2 cellular contexts compared by ENCODE assay signal in genomic region chr19:33444238-33444992, GRCh38.
TF ChIP-seq lines count a peak whose summit lies in the region.

No MANE protein-coding gene starts in this region.

TF ChIP-seq in WTC11, 78 proteins besides CTCF, POLR2A, EP300 and RAD21 (continued from another document):
- TF ChIP-seq, protein P1, sequence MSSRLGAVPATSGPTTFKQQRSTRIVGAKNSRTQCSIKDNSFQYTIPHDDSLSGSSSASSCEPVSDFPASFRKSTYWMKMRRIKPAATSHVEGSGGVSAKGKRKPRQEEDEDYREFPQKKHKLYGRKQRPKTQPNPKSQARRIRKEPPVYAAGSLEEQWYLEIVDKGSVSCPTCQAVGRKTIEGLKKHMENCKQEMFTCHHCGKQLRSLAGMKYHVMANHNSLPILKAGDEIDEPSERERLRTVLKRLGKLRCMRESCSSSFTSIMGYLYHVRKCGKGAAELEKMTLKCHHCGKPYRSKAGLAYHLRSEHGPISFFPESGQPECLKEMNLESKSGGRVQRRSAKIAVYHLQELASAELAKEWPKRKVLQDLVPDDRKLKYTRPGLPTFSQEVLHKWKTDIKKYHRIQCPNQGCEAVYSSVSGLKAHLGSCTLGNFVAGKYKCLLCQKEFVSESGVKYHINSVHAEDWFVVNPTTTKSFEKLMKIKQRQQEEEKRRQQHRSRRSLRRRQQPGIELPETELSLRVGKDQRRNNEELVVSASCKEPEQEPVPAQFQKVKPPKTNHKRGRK (CRISPR knock-in tag; IDR thresholded peaks at IDR 0.05; ENCODE audit: borderline replicate concordance): no peak
- TF ChIP-seq SP1 (CRISPR knock-in tag; conservative IDR thresholded peaks at IDR 0.05) (no peak), OVOL2 (CRISPR knock-in tag; IDR thresholded peaks at IDR 0.05; ENCODE audit: borderline replicate concordance) (no peak), MAX (CRISPR knock-in tag; IDR thresholded peaks at IDR 0.05) (no peak), TEAD1 (CRISPR knock-in tag; IDR thresholded peaks at IDR 0.05) (no peak), ZNF317 (CRISPR knock-in tag; IDR thresholded peaks at IDR 0.05; ENCODE audit: borderline replicate concordance, low read depth) (no peak), FOXP1 (CRISPR knock-in tag; IDR thresholded peaks at IDR 0.05; ENCODE audit: borderline replicate concordance) (no peak), NFE2L1 (CRISPR knock-in tag; IDR thresholded peaks at IDR 0.05) (no peak), PRDM15 (CRISPR knock-in tag; IDR thresholded peaks at IDR 0.05) (no peak), FOXJ3 (CRISPR knock-in tag; IDR thresholded peaks at IDR 0.05; ENCODE audit: borderline replicate concordance) (no peak), TEAD4 (CRISPR knock-in tag; IDR thresholded peaks at IDR 0.05) (no peak)
- TF ChIP-seq, protein P2, sequence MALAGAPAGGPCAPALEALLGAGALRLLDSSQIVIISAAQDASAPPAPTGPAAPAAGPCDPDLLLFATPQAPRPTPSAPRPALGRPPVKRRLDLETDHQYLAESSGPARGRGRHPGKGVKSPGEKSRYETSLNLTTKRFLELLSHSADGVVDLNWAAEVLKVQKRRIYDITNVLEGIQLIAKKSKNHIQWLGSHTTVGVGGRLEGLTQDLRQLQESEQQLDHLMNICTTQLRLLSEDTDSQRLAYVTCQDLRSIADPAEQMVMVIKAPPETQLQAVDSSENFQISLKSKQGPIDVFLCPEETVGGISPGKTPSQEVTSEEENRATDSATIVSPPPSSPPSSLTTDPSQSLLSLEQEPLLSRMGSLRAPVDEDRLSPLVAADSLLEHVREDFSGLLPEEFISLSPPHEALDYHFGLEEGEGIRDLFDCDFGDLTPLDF (CRISPR knock-in tag; IDR thresholded peaks at IDR 0.05): no peak

TF ChIP-seq in SK-N-SH, 30 proteins besides CTCF, POLR2A, EP300 and RAD21 (continued from another document):
- TF ChIP-seq, protein P3, sequence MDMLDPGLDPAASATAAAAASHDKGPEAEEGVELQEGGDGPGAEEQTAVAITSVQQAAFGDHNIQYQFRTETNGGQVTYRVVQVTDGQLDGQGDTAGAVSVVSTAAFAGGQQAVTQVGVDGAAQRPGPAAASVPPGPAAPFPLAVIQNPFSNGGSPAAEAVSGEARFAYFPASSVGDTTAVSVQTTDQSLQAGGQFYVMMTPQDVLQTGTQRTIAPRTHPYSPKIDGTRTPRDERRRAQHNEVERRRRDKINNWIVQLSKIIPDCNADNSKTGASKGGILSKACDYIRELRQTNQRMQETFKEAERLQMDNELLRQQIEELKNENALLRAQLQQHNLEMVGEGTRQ (IDR thresholded peaks at IDR 0.05; ENCODE audit: borderline replicate concordance, low read depth, low read length): no peak
- TF ChIP-seq, protein P4, sequence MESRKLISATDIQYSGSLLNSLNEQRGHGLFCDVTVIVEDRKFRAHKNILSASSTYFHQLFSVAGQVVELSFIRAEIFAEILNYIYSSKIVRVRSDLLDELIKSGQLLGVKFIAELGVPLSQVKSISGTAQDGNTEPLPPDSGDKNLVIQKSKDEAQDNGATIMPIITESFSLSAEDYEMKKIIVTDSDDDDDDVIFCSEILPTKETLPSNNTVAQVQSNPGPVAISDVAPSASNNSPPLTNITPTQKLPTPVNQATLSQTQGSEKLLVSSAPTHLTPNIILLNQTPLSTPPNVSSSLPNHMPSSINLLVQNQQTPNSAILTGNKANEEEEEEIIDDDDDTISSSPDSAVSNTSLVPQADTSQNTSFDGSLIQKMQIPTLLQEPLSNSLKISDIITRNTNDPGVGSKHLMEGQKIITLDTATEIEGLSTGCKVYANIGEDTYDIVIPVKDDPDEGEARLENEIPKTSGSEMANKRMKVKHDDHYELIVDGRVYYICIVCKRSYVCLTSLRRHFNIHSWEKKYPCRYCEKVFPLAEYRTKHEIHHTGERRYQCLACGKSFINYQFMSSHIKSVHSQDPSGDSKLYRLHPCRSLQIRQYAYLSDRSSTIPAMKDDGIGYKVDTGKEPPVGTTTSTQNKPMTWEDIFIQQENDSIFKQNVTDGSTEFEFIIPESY (IDR thresholded peaks at IDR 0.05; ENCODE audit: borderline replicate concordance, low read depth): no peak
- no peak for TF ChIP-seq TAF1 (IDR thresholded peaks at IDR 0.05; ENCODE audit: borderline replicate concordance, low read depth, low read length)
